ENCODE assay signal across 2 cellular contexts in genomic region chr4:183968502-183968901, GRCh38.
TF ChIP-seq lines count a peak whose summit lies in the region.

No MANE protein-coding gene starts in this region.

TF ChIP-seq in SK-N-SH, 30 proteins besides CTCF, POLR2A, EP300 and RAD21 (continued from another document):
- no peak for TF ChIP-seq IRF3 (IDR thresholded peaks at IDR 0.05; ENCODE audit: low read depth, low read length)

TF ChIP-seq in SK-N-SH treated with all-trans-retinoic acid at 6 μM for 48 hours, 23 proteins besides CTCF, POLR2A, EP300 and RAD21 (continued from another document):
- TF ChIP-seq PATZ1 (CRISPR knock-in tag; IDR thresholded peaks at IDR 0.05; ENCODE audit: borderline replicate concordance) = no peak
